ENCODE assay signal across 2 cellular contexts in the genomic region with DNA sequence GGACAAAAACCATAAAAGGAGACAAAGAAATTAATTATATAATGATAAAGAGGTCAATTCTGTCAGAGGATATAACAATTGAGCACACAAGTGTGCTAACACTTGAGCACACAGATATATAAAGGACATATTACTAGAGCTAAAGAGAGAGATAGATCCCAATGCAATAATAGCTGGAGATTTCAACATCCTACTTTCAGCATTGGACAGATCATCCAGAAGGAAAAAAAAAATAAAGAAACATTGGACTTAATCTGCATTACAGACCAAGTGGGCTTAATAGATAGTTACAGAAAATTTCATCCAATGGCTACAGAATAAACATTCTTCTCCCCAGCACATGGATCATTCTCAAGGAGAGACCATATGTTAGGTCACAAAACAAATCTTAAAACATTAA.
TF ChIP-seq lines count a peak whose summit lies in the region.

No MANE protein-coding gene starts in this region.

TF ChIP-seq in liver, 16 proteins besides CTCF, POLR2A, EP300 and RAD21:
- TF ChIP-seq HNF4A (conservative IDR thresholded peaks at IDR 0.05): peak in 1 of 2 donors; percentile 10
- no peak for TF ChIP-seq JUND (IDR thresholded peaks at IDR 0.05)
- TF ChIP-seq REST (IDR thresholded peaks at IDR 0.05): peak; percentile 86

TF ChIP-seq in HepG2, 621 proteins besides CTCF, POLR2A, EP300 and RAD21:
- TF ChIP-seq ZNF574 (CRISPR knock-in tag; IDR thresholded peaks at IDR 0.05) (no peak), BRCA1 (CRISPR knock-in tag; IDR thresholded peaks at IDR 0.05) (no peak), YY1 (IDR thresholded peaks at IDR 0.05; ENCODE audit: insufficient read depth, insufficient replicate concordance, low read depth, low read length) (no peak), HOMEZ (CRISPR knock-in tag; IDR thresholded peaks at IDR 0.05; ENCODE audit: low read depth) (no peak), U2AF2 (IDR thresholded peaks at IDR 0.05; ENCODE audit: low read depth, low read length) (no peak), ZNF275 (CRISPR knock-in tag; IDR thresholded peaks at IDR 0.05; ENCODE audit: borderline replicate concordance) (no peak), NR2C2 (CRISPR knock-in tag; IDR thresholded peaks at IDR 0.05; ENCODE audit: borderline replicate concordance) (no peak), BCLAF1 (IDR thresholded peaks at IDR 0.05) (no peak), SIX1 (CRISPR knock-in tag; IDR thresholded peaks at IDR 0.05; ENCODE audit: borderline replicate concordance) (no peak)
